In the genomic region with DNA sequence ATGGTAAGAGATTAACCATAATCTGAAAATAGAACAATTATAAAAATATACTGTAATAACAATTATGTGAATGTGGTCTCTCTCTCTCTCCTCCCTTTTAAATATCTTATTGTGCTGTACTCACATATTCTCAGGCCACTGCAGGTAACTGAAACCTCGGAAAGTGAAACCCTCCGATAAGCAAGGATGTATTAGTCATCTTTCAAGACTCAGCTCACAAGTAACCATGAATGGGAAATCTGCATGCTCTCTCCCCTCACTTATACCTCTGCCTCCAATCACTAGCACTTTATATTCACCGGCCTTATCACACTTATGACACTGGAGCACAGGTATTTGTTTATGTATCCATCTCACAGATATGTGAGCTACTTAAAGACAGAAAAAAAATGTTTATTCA, we compare ENCODE assay signal across 16 cellular contexts.
DNase-seq lines count a peak whose midpoint lies in the region; ATAC-seq and TF ChIP-seq lines count a peak whose summit lies in the region.
"Had no signal": no experiment of that assay in that cellular context is flagged by ENCODE, and none has a peak within 500 bp of the region (broad histone marks: within the 10 kb centered on the region; RNA-seq: fewer than 3 reads in every experiment).

No MANE protein-coding gene starts in this region.

- no peaks in the 10 kb centered on the region for H3K4me1 Mint-ChIP-seq in activated naive CD8-positive, alpha-beta T cell treated with anti-CD3 and anti-CD28 coated beads, Interleukin-2, amount 50 U/mL, for 24 hours

- no peaks in the 10 kb centered on the region for H3K9me3 Mint-ChIP-seq in activated naive CD8-positive, alpha-beta T cell treated with anti-CD3 and anti-CD28 coated beads, Interleukin-2, amount 50 U/mL, for 24 hours
- H3K9me3 Mint-ChIP-seq: type B pancreatic cell had no signal

- DNase-seq in activated naive CD8-positive, alpha-beta T cell treated with anti-CD3 and anti-CD28 coated beads, Interleukin-2, amount 50 U/mL, for 24 hours: no peak
- no peak for DNase-seq in smooth muscle cell (lab: John Stamatoyannopoulos, UW; ENCODE audit: unreplicated experiment)
- no peak for DNase-seq in NCI-H2171 treated with DMSO at 0.1 percent for 48 hours (lab: John Stamatoyannopoulos, UW)
- no peak for DNase-seq in WERI-Rb-1
- DNase-seq: activated CD8-positive, alpha-beta memory T cell treated with anti-CD3 and anti-CD28 coated beads, Interleukin-2, amount 50 U/mL, for 48 hours; GOT3; hippocampal formation; NCI-H146; T-helper 17 cell had no signal

- H3K4me2 ChIP-seq in smooth muscle cell: no peak overlapping the region

- H3K36me3 Mint-ChIP-seq in activated naive CD8-positive, alpha-beta T cell treated with anti-CD3 and anti-CD28 coated beads, Interleukin-2, amount 50 U/mL, for 24 hours (ENCODE audit: low read depth): no peaks in the 10 kb centered on the region

- H3K4me1 ChIP-seq in smooth muscle cell (ENCODE audit: low read depth): no peaks in the 10 kb centered on the region
- H3K4me1 ChIP-seq: ascending aorta had no signal

- H2AFZ ChIP-seq in smooth muscle cell (ENCODE audit: low read depth): no peak overlapping the region

- H3K27ac ChIP-seq in smooth muscle cell (ENCODE audit: low read depth) (no peak overlapping the region), WERI-Rb-1 (no peak overlapping the region)
- H3K27ac ChIP-seq: ascending aorta, C4-2B had no signal

- H3F3A ChIP-seq in smooth muscle cell (ENCODE audit: low read depth): no peaks in the 10 kb centered on the region

- H3K27me3 ChIP-seq in smooth muscle cell (ENCODE audit: low read depth) (peaks cover 2% of the 10 kb centered on the region), WERI-Rb-1 (ENCODE audit: insufficient read depth, low read depth, severe bottlenecking) (peaks cover 14% of the 10 kb centered on the region)
- H3K27me3 ChIP-seq: ascending aorta had no signal

- H3K27ac Mint-ChIP-seq in activated naive CD8-positive, alpha-beta T cell treated with anti-CD3 and anti-CD28 coated beads, Interleukin-2, amount 50 U/mL, for 24 hours: no peak overlapping the region
- H3K27ac Mint-ChIP-seq: T-helper 17 cell, type B pancreatic cell had no signal

- 34% methylated on average over 3 of the region's 3 CpGs for WGBS in smooth muscle cell (ENCODE audit: low lambda C conversion rate)

- ATAC-seq in GM18502 (IDR thresholded peaks at IDR 0.05; ENCODE audit: poor library complexity, unreplicated experiment): peak; percentile 90
- ATAC-seq in GM19468 (IDR thresholded peaks at IDR 0.05; ENCODE audit: extremely low read depth, unreplicated experiment): peak; percentile 79
- ATAC-seq in HG03135 (IDR thresholded peaks at IDR 0.05; ENCODE audit: unreplicated experiment): peak; percentile 55
- peak; percentile 94 for ATAC-seq in activated naive CD8-positive, alpha-beta T cell treated with anti-CD3 and anti-CD28 coated beads, Interleukin-2, amount 50 U/mL, for 24 hours
- ATAC-seq in SK-N-SH treated with all-trans-retinoic acid at 6 μM for 48 hours: no peak
- ATAC-seq: T-helper 17 cell had no signal

- H3K36me3 ChIP-seq in smooth muscle cell (ENCODE audit: low read depth) (no peaks in the 10 kb centered on the region), WERI-Rb-1 (no peaks in the 10 kb centered on the region)
- H3K36me3 ChIP-seq: ascending aorta had no signal

- H3K4me3 ChIP-seq in smooth muscle cell: no peak overlapping the region
- H3K4me3 ChIP-seq in WERI-Rb-1 (ENCODE audit: low read depth, low read length): no peak overlapping the region
- H3K4me3 ChIP-seq: ascending aorta had no signal

- H3K4me3 Mint-ChIP-seq in activated naive CD8-positive, alpha-beta T cell treated with anti-CD3 and anti-CD28 coated beads, Interleukin-2, amount 50 U/mL, for 24 hours: no peak overlapping the region
- H3K4me3 Mint-ChIP-seq: T-helper 17 cell, type B pancreatic cell had no signal

- no peak overlapping the region for H3K9ac ChIP-seq in smooth muscle cell (ENCODE audit: low read depth)

- H3K27me3 Mint-ChIP-seq in activated naive CD8-positive, alpha-beta T cell treated with anti-CD3 and anti-CD28 coated beads, Interleukin-2, amount 50 U/mL, for 24 hours: no peaks in the 10 kb centered on the region
- H3K27me3 Mint-ChIP-seq: T-helper 17 cell, type B pancreatic cell had no signal

- no peak for TF ChIP-seq CTCF in smooth muscle cell (IDR thresholded peaks at IDR 0.05; ENCODE audit: borderline replicate concordance, insufficient read depth, poor library complexity, severe bottlenecking)
- no peak for TF ChIP-seq CTCF in WERI-Rb-1 (IDR thresholded peaks at IDR 0.05; ENCODE audit: low read depth, low read length)

- H3K9me3 ChIP-seq in smooth muscle cell (replicated peaks; ENCODE audit: low read depth) (no peaks in the 10 kb centered on the region), WERI-Rb-1 (ENCODE audit: severe bottlenecking) (no peaks in the 10 kb centered on the region)
- H3K9me3 ChIP-seq: ascending aorta had no signal

- no peaks in the 10 kb centered on the region for H4K20me1 ChIP-seq in smooth muscle cell (ENCODE audit: low read depth)

- no peaks in the 10 kb centered on the region for H3K79me2 ChIP-seq in smooth muscle cell (ENCODE audit: low read depth)

TF ChIP-seq in SK-N-SH treated with all-trans-retinoic acid at 6 μM for 48 hours, 23 proteins besides CTCF, POLR2A, EP300 and RAD21:
- TF ChIP-seq CSDC2 (CRISPR knock-in tag; IDR thresholded peaks at IDR 0.05) (no peak), ESRRG (CRISPR knock-in tag; IDR thresholded peaks at IDR 0.05) (no peak), ZNF70 (CRISPR knock-in tag; IDR thresholded peaks at IDR 0.05) (no peak), ZFP30 (CRISPR knock-in tag; IDR thresholded peaks at IDR 0.05) (no peak), ZC3H10 (CRISPR knock-in tag; IDR thresholded peaks at IDR 0.05) (no peak), GLIS3 (CRISPR knock-in tag; IDR thresholded peaks at IDR 0.05) (no peak), ZFP3 (CRISPR knock-in tag; IDR thresholded peaks at IDR 0.05) (no peak), BACH2 (CRISPR knock-in tag; IDR thresholded peaks at IDR 0.05; ENCODE audit: borderline replicate concordance) (no peak), ARNTL (CRISPR knock-in tag; IDR thresholded peaks at IDR 0.05; ENCODE audit: borderline replicate concordance, low read depth) (no peak), ISL1 (CRISPR knock-in tag; IDR thresholded peaks at IDR 0.05) (no peak)
- TF ChIP-seq, protein P1, sequence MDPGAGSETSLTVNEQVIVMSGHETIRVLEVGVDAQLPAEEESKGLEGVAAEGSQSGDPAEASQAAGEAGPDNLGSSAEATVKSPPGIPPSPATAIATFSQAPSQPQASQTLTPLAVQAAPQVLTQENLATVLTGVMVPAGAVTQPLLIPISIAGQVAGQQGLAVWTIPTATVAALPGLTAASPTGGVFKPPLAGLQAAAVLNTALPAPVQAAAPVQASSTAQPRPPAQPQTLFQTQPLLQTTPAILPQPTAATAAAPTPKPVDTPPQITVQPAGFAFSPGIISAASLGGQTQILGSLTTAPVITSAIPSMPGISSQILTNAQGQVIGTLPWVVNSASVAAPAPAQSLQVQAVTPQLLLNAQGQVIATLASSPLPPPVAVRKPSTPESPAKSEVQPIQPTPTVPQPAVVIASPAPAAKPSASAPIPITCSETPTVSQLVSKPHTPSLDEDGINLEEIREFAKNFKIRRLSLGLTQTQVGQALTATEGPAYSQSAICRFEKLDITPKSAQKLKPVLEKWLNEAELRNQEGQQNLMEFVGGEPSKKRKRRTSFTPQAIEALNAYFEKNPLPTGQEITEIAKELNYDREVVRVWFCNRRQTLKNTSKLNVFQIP (CRISPR knock-in tag; IDR thresholded peaks at IDR 0.05; ENCODE audit: borderline replicate concordance, low read depth): no peak
- TF ChIP-seq, protein P2, sequence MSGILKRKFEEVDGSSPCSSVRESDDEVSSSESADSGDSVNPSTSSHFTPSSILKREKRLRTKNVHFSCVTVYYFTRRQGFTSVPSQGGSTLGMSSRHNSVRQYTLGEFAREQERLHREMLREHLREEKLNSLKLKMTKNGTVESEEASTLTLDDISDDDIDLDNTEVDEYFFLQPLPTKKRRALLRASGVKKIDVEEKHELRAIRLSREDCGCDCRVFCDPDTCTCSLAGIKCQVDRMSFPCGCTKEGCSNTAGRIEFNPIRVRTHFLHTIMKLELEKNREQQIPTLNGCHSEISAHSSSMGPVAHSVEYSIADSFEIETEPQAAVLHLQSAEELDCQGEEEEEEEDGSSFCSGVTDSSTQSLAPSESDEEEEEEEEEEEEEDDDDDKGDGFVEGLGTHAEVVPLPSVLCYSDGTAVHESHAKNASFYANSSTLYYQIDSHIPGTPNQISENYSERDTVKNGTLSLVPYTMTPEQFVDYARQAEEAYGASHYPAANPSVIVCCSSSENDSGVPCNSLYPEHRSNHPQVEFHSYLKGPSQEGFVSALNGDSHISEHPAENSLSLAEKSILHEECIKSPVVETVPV (CRISPR knock-in tag; IDR thresholded peaks at IDR 0.05): no peak
